1 cellular context compared by ENCODE assay signal in the genomic region with DNA sequence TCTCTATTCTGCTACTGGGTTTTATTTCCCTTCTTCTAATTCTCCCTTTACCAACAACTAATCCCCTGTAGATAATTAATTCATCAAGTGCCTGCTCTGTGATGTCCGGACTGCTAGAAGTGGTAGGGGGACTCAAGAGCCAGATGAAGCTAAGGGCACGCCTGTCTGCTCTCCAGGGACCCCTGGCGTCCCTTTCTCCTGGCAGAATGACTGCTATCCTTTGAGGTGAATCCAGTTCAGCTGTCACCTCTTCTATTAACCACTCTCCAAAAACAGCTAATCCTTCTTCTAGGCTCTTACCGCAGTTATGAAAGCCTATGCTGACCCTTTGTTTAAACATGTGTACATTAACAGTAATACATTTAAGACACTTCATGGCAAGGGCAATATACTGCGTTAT.
TF ChIP-seq lines count a peak whose summit lies in the region.

No MANE protein-coding gene starts in this region.

TF ChIP-seq in WTC11, 78 proteins besides CTCF, POLR2A, EP300 and RAD21 (continued from another document):
- TF ChIP-seq, protein P1, sequence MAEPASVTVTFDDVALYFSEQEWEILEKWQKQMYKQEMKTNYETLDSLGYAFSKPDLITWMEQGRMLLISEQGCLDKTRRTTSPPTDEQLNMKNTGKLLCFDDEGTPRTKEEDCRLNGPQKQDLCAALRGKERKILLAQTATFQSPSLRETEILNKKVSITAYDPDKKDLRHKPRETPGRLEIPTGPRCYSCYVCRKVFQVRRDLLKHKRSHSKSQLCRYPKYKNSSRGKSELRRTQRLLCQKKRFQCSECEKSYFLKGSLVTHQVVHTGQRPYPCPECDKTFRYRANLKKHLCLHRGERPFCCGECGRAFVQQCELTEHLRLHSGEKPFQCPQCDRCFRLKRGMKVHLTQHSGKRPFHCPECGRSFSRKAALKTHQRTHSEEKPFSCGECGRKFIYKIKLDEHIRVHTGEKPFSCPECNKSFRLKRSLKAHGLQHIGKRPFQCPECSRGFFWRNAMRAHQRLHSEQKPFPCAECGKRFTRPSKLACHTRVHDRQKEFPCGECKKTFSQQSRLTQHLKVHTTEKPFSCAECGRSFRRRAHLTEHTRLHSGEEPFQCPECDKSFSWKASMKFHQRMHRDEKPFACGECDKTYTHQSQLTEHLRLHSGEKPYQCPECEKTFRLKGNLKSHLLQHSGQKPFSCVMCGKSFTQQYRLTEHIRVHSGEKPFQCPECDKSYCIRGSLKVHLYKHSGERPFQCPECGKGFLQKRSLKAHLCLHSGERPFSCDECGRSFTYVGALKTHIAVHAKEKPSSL (CRISPR knock-in tag; conservative IDR thresholded peaks at IDR 0.05): no peak
- TF ChIP-seq, protein P2, sequence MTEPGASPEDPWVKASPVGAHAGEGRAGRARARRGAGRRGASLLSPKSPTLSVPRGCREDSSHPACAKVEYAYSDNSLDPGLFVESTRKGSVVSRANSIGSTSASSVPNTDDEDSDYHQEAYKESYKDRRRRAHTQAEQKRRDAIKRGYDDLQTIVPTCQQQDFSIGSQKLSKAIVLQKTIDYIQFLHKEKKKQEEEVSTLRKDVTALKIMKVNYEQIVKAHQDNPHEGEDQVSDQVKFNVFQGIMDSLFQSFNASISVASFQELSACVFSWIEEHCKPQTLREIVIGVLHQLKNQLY (CRISPR knock-in tag; IDR thresholded peaks at IDR 0.05): no peak
- TF ChIP-seq, protein P3, sequence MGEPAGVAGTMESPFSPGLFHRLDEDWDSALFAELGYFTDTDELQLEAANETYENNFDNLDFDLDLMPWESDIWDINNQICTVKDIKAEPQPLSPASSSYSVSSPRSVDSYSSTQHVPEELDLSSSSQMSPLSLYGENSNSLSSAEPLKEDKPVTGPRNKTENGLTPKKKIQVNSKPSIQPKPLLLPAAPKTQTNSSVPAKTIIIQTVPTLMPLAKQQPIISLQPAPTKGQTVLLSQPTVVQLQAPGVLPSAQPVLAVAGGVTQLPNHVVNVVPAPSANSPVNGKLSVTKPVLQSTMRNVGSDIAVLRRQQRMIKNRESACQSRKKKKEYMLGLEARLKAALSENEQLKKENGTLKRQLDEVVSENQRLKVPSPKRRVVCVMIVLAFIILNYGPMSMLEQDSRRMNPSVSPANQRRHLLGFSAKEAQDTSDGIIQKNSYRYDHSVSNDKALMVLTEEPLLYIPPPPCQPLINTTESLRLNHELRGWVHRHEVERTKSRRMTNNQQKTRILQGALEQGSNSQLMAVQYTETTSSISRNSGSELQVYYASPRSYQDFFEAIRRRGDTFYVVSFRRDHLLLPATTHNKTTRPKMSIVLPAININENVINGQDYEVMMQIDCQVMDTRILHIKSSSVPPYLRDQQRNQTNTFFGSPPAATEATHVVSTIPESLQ (CRISPR knock-in tag; IDR thresholded peaks at IDR 0.05): no peak
